8 cellular contexts compared by ENCODE assay signal in the genomic region with DNA sequence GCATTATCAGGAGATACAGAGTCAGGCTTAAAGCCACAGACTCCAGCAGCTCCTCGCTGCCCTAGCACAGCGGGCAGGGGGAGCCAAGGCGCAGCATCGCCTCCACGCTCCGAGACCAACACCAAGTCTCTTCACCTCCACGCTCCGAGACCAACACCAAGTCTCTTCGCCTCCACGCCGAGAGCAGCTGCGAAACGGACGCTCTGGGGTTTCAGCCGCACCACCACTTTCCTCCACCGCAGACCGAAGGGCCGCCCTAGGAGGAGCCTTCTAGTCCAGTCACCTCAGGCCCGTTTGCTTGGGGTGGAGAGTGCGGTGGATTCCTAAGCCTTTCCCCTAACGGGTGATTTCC. TPM values are rescaled to one million over a fixed set of nuclear protein-coding genes. Genes with fewer than 3 reads are reported as not detected.
DNase-seq lines count a peak whose midpoint lies in the region; ATAC-seq and TF ChIP-seq lines count a peak whose summit lies in the region.

No MANE protein-coding gene starts in this region.

- H3K27ac ChIP-seq in OCI-LY3 (ENCODE audit: low read length), result peak overlapping the region; percentile 20; the same call in 1 of the 2 replicates

- peaks cover 25% of the 10 kb centered on the region for H3K27me3 ChIP-seq in OCI-LY3 (ENCODE audit: low read depth, low read length)

- ATAC-seq in GM18520 (IDR thresholded peaks at IDR 0.05; ENCODE audit: unreplicated experiment) (peak; percentile 35), HG03039 (IDR thresholded peaks at IDR 0.05; ENCODE audit: unreplicated experiment) (peak; percentile 41), Right ventricle myocardium inferior (peak; percentile 72), omental fat pad (ENCODE audit: low FRiP score) (peak; percentile 67)

- H3K27ac Mint-ChIP-seq in activated naive CD8-positive, alpha-beta T cell treated with anti-CD3 and anti-CD28 coated beads for 36 hours, result peak overlapping the region; percentile 43

- no peaks in the 10 kb centered on the region for H3K9me3 Mint-ChIP-seq in activated naive CD8-positive, alpha-beta T cell treated with anti-CD3 and anti-CD28 coated beads for 36 hours

- intact Hi-C loops in Right ventricle myocardium inferior (cut with DNase I), result no loop called here

- H3K4me2 ChIP-seq in OCI-LY3 (ENCODE audit: low read length), result peak overlapping the region; percentile 67

- H3K36me3 ChIP-seq in OCI-LY3 (replicated peaks; ENCODE audit: low read depth, low read length), result no peaks in the 10 kb centered on the region

- peak overlapping the region; percentile 78 for H3K9ac ChIP-seq in OCI-LY3 (ENCODE audit: low read length)

- peaks cover 38% of the 10 kb centered on the region for H3K4me1 ChIP-seq in OCI-LY3 (ENCODE audit: low read length)

- H3K4me1 Mint-ChIP-seq in activated naive CD8-positive, alpha-beta T cell treated with anti-CD3 and anti-CD28 coated beads for 36 hours, result peaks cover 28% of the 10 kb centered on the region

- peaks cover 3% of the 10 kb centered on the region for H3K27me3 Mint-ChIP-seq in activated naive CD8-positive, alpha-beta T cell treated with anti-CD3 and anti-CD28 coated beads for 36 hours

- peak overlapping the region; percentile 80 for H2AFZ ChIP-seq in OCI-LY3 (ENCODE audit: low read depth, low read length)

- no peaks in the 10 kb centered on the region for H3K79me2 ChIP-seq in OCI-LY3 (ENCODE audit: low read length)

- H4K20me1 ChIP-seq in OCI-LY3 (ENCODE audit: insufficient read depth, low read length), result no peaks in the 10 kb centered on the region

- H3K4me3 Mint-ChIP-seq in activated naive CD8-positive, alpha-beta T cell treated with anti-CD3 and anti-CD28 coated beads for 36 hours, result peak overlapping the region; percentile 87

- peak; percentile 28 to 44 for DNase-seq in AML-193 (lab: John Stamatoyannopoulos, UW)
- peak; percentile 48 for DNase-seq in activated naive CD8-positive, alpha-beta T cell treated with anti-CD3 and anti-CD28 coated beads for 36 hours
- DNase-seq in Right ventricle myocardium inferior (ENCODE audit: missing footprints), result peak; percentile 76
- no peak for DNase-seq in omental fat pad (ENCODE audit: low spot score)
- no peak for DNase-seq in COLO829 (ENCODE audit: low spot score)

- peak overlapping the region; percentile 86 for H3K4me3 ChIP-seq in OCI-LY3 (ENCODE audit: low read length)

- H3K9me3 ChIP-seq in OCI-LY3 (ENCODE audit: insufficient read depth, low read length), result no peaks in the 10 kb centered on the region

- no peaks in the 10 kb centered on the region for H3K36me3 Mint-ChIP-seq in activated naive CD8-positive, alpha-beta T cell treated with anti-CD3 and anti-CD28 coated beads for 36 hours

- peak; percentile 34 for TF ChIP-seq CTCF in OCI-LY3 (IDR thresholded peaks at IDR 0.05; ENCODE audit: low read depth, low read length)
- TF ChIP-seq CTCF in omental fat pad (IDR thresholded peaks at IDR 0.05), result no peak

RNA-seq across cellular contexts. Expression of a gene that starts 0.7 kb away (rescaled TPM):
- total RNA-seq in activated naive CD8-positive, alpha-beta T cell treated with anti-CD3 and anti-CD28 coated beads for 36 hours, result 1 to 10 TPM; 5.7 to 7.2 TPM
- total RNA-seq in Right ventricle myocardium inferior (7.1 TPM), omental fat pad (10 to 100 TPM; 47.5 to 77.2 (median 54.5) TPM)

RNA-seq across cellular contexts. Expression of a gene that starts 59.4 kb away (rescaled TPM):
- not detected for total RNA-seq in activated naive CD8-positive, alpha-beta T cell treated with anti-CD3 and anti-CD28 coated beads for 36 hours
- total RNA-seq in Right ventricle myocardium inferior (not detected), omental fat pad (under 1 TPM in 1 of 4 donors, not detected in 3; 0.47 TPM)

Comparison
In these comparisons a context has a peak if more than half of its experiments do, and no peak if none do; other contexts are left out.
1. DNase-seq: peak in AML-193 (2 of 2), activated naive CD8-positive, alpha-beta T cell treated with anti-CD3 and anti-CD28 coated beads for 36 hours (single experiment) and Right ventricle myocardium inferior (single experiment); none in omental fat pad (single experiment) and COLO829 (single experiment).
2. Peak in every context shown above with its lines, with median percentiles within 50 percentile points of each other: ATAC-seq.